In genomic region chr22:31635638-31636306, GRCh38 we compare ENCODE assay signal across 15 cellular contexts. TPM values are rescaled to one million over a fixed set of nuclear protein-coding genes. Genes with fewer than 3 reads are reported as not detected.
A peak's percentile ranks its signal among the peaks of the same experiment; 100 is the strongest.
DNase-seq lines count a peak whose midpoint lies in the region; ATAC-seq and TF ChIP-seq lines count a peak whose summit lies in the region.
"Had no signal": no experiment of that assay in that cellular context is flagged by ENCODE, and none has a peak within 500 bp of the region (broad histone marks: within the 10 kb centered on the region; RNA-seq: fewer than 3 reads in every experiment).

No MANE protein-coding gene starts in this region.

- no peak overlapping the region for H3K9ac ChIP-seq in MM.1S (ENCODE audit: low read length)

- in situ Hi-C loops in ACHN (cut with HindIII; ENCODE audit: low pct_ligation_motif_present, low pct_unique_long_range_greater_than_20kb, low sequenced_read_pairs), result no loop called here

- DNase-seq in NCI-H2196 (lab: John Stamatoyannopoulos, UW; ENCODE audit: unreplicated experiment) (peak; percentile 12), NCI-H2196 treated with DMSO at 0.1 percent for 48 hours (lab: John Stamatoyannopoulos, UW; ENCODE audit: unreplicated experiment) (no peak), ACHN (no peak), MM.1S (no peak)
- DNase-seq in stimulated activated CD4-positive, alpha-beta T cell treated with anti-CD3 and anti-CD28 coated beads, Interleukin-15, amount 100 ng/mL, for 24 hours, result no peak
- DNase-seq: activated T-cell treated with anti-CD3 and anti-CD28 coated beads, Interleukin-2, amount 50 U/mL, for 48 hours; brain microvascular endothelial cell; effector memory CD8-positive, alpha-beta T cell; NCI-H187; NCI-H82; SJCRH30; testis had no signal

- no peak for TF ChIP-seq RAD21 in Ishikawa (IDR thresholded peaks at IDR 0.05; ENCODE audit: low read depth)

- H3K4me3 ChIP-seq in neutrophil (ENCODE audit: low read depth in 1 of 2, low read length in 1 of 2), result peak overlapping the region; percentile 88 to 98
- H3K4me3 ChIP-seq in MM.1S (ENCODE audit: low read length), result no peak overlapping the region
- H3K4me3 ChIP-seq: SJCRH30, testis had no signal

- ATAC-seq in esophagus mucosa, result peak; percentile 5
- ATAC-seq: effector memory CD8-positive, alpha-beta T cell had no signal

- H3K36me3 ChIP-seq in neutrophil, result peaks cover 41% of the 10 kb centered on the region
- no peaks in the 10 kb centered on the region for H3K36me3 ChIP-seq in MM.1S (replicated peaks; ENCODE audit: insufficient read depth, low read length)
- H3K36me3 ChIP-seq: brain microvascular endothelial cell, SJCRH30 had no signal

- H4K20me1 ChIP-seq in MM.1S (ENCODE audit: insufficient read depth, low read length), result no peaks in the 10 kb centered on the region

- H3K9me2 ChIP-seq in MM.1S (replicated peaks; ENCODE audit: insufficient read depth, low read length), result no peaks in the 10 kb centered on the region

- TF ChIP-seq EP300 in Ishikawa (IDR thresholded peaks at IDR 0.05; ENCODE audit: borderline replicate concordance), result 0 out of 2 replicates have a peak, but pooled peaks have one; percentile 21

- H3K4me1 ChIP-seq in neutrophil (ENCODE audit: control insufficient read depth in 1 of 2, insufficient read depth in 1 of 2, low read depth in 1 of 2, low read length in 1 of 2), result peaks cover 82 to 93% of the 10 kb centered on the region in 2 experiments
- peaks cover 8% of the 10 kb centered on the region; the same call in 1 of the 2 replicates for H3K4me1 ChIP-seq in MM.1S (ENCODE audit: low read length)
- H3K4me1 ChIP-seq: SJCRH30 had no signal

- H3K27ac ChIP-seq in neutrophil (peak overlapping the region; percentile 100), MM.1S (ENCODE audit: low read length) (no peak overlapping the region)
- H3K27ac ChIP-seq: brain microvascular endothelial cell, SJCRH30, testis had no signal

- H3K9me3 ChIP-seq in neutrophil, result no peaks in the 10 kb centered on the region
- H3K9me3 ChIP-seq in MM.1S (replicated peaks; ENCODE audit: insufficient read depth, low read length), result no peaks in the 10 kb centered on the region
- H3K9me3 ChIP-seq: SJCRH30, testis had no signal

- TF ChIP-seq CTCF in neutrophil (IDR thresholded peaks at IDR 0.05) (no peak), MM.1S (IDR thresholded peaks at IDR 0.05; ENCODE audit: low read length) (no peak)

- peaks cover 3% of the 10 kb centered on the region; the same call in 1 of the 2 replicates for H3F3A ChIP-seq in MM.1S (ENCODE audit: insufficient read depth, low read length)

- H3K27me3 ChIP-seq in neutrophil, result no peaks in the 10 kb centered on the region
- H3K27me3 ChIP-seq in MM.1S (replicated peaks; ENCODE audit: insufficient read depth, low read length), result no peaks in the 10 kb centered on the region
- H3K27me3 ChIP-seq: brain microvascular endothelial cell, SJCRH30, testis had no signal

- peaks cover 67% of the 10 kb centered on the region for H3K79me2 ChIP-seq in MM.1S (ENCODE audit: low read length)

- H3K4me2 ChIP-seq in MM.1S (ENCODE audit: low read depth, low read length), result no peak overlapping the region

- H2AFZ ChIP-seq in MM.1S (ENCODE audit: low read length), result no peak overlapping the region

TF ChIP-seq in Ishikawa, 13 proteins besides CTCF, POLR2A, EP300 and RAD21:
- peak; percentile 60; the same call in 1 of the 2 replicates for TF ChIP-seq TCF12 (IDR thresholded peaks at IDR 0.05; ENCODE audit: low read depth)
- TF ChIP-seq REST (IDR thresholded peaks at IDR 0.05; ENCODE audit: low read depth), result no peak
- TF ChIP-seq USF1 (IDR thresholded peaks at IDR 0.05), result no peak
- TF ChIP-seq CEBPB (IDR thresholded peaks at IDR 0.05), result peak; percentile 69; the same call in 1 of the 2 replicates
- peak; percentile 75 for TF ChIP-seq NFIC (IDR thresholded peaks at IDR 0.05)
- no peak for TF ChIP-seq FOXM1 (IDR thresholded peaks at IDR 0.05; ENCODE audit: borderline replicate concordance, low read depth)
- peak; percentile 67 for TF ChIP-seq TEAD4 (IDR thresholded peaks at IDR 0.05)

RNA-seq across cellular contexts. Expression of gene PISD, which starts 26.2 kb away (rescaled TPM):
- total RNA-seq in esophagus mucosa, result 20.2 TPM
